ENCODE assay signal across 1 cellular context in genomic region chr12:30909721-30910350, GRCh38.
TF ChIP-seq lines count a peak whose summit lies in the region.

No MANE protein-coding gene starts in this region.

TF ChIP-seq in SK-N-SH, 30 proteins besides CTCF, POLR2A, EP300 and RAD21 (continued from another document):
- TF ChIP-seq ZBTB33 (IDR thresholded peaks at IDR 0.05; ENCODE audit: borderline replicate concordance, low read depth) = no peak
- no peak for TF ChIP-seq SIN3A (IDR thresholded peaks at IDR 0.05; ENCODE audit: borderline replicate concordance, low read depth, low read length)
- TF ChIP-seq FOXM1 (IDR thresholded peaks at IDR 0.05; ENCODE audit: low read depth) = no peak
- no peak for TF ChIP-seq IRF3 (IDR thresholded peaks at IDR 0.05; ENCODE audit: low read depth, low read length)
- no peak for TF ChIP-seq YY1 (IDR thresholded peaks at IDR 0.05; ENCODE audit: low read depth)
